ENCODE assay signal across 11 cellular contexts in the genomic region with DNA sequence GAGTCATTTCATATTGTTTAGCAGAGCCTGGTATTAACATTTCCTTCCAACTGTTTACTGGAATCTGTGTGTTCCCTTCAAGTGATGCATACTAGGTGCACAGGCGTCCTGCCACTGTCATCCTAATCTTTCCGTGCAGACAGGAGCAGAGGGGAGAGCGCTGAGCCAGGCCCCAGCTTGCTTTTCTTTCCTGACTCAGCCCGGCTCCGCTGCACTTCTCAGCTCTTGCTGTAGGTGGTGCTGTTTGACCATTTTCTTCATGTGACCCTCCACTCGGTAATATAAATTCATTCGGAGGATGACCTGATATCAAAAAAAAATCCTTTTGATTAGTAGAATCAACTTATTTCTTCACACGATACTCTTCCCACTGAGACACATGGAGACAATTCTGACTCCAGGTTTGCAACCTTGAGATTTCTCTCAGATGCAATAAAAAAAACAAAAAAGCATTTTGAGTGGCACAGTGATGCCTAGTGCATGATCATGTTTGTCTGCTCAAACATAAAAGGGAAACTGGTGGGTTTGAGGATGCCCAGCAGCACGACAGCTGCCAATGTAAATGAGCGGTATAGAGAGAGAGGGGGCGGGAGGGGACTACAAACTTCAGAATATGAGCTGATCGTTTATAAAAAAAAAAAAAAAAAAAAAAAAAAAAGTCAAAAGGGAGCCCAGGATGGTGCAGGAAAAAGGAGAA. TPM values are rescaled to one million over a fixed set of nuclear protein-coding genes. Genes with fewer than 3 reads are reported as not detected.
A peak's percentile ranks its signal among the peaks of the same experiment; 100 is the strongest.
DNase-seq lines count a peak whose midpoint lies in the region; ATAC-seq and TF ChIP-seq lines count a peak whose summit lies in the region.
"Not testable (repeated sequence)": the region's sequence is repeated elsewhere in the genome, so short reads cannot be mapped to it uniquely, and the experiment has no call there.
"Had no signal": no experiment of that assay in that cellular context is flagged by ENCODE, and none has a peak within 500 bp of the region (broad histone marks: within the 10 kb centered on the region; RNA-seq: fewer than 3 reads in every experiment).

No MANE protein-coding gene starts in this region.

- H3K79me2 ChIP-seq in DND-41 (ENCODE audit: insufficient read depth, low read length); HCT116 (ENCODE audit: insufficient read depth, low read length): not testable (repeated sequence)

- not testable (repeated sequence) for H3K9ac ChIP-seq in DND-41 (ENCODE audit: low read depth, low read length); HCT116 (ENCODE audit: low read length)

- not testable (repeated sequence) for H3K4me3 Mint-ChIP-seq in stimulated activated memory B cell treated with anti-CD40 and anti-IgM and Interleukin-4, amounts not matched to agents 10 μg/mL and 1 μg/mL and 100 μg/mL, for 72 hours

- DNase-seq in DND-41, result peak; percentile 9
- DNase-seq in HCT116 (ENCODE audit: low read depth, low spot score); Panc1 (ENCODE audit: low read depth, low spot score); body of pancreas; left lung: not testable (repeated sequence)

- H3K4me1 Mint-ChIP-seq in stimulated activated memory B cell treated with anti-CD40 and anti-IgM and Interleukin-4, amounts not matched to agents 10 μg/mL and 1 μg/mL and 100 μg/mL, for 72 hours, result not testable (repeated sequence)

- CTCF ChIA-PET in HCT116 (lab: Charles Lee); Panc1 (lab: Charles Lee): not testable (repeated sequence)

- intact Hi-C loops in HCT116 (cut with micrococcal nuclease); Panc1 (cut with micrococcal nuclease; ENCODE audit: unreplicated experiment); body of pancreas (cut with DNase I); left lung (cut with DNase I): not testable (repeated sequence)

- in situ Hi-C loops in Panc1 (cut with HindIII; ENCODE audit: low pct_unique_long_range_greater_than_20kb, low sequenced_read_pairs), result not testable (repeated sequence)

- not testable (repeated sequence) for H3K27me3 ChIP-seq in DND-41 (ENCODE audit: insufficient read depth, low read length, poor library complexity); HCT116 (ENCODE audit: insufficient read depth, low read length); Panc1 (ENCODE audit: control insufficient read depth, insufficient read depth, low read length); body of pancreas; left lung

- TF ChIP-seq CTCF in DND-41 (IDR thresholded peaks at IDR 0.05; ENCODE audit: borderline replicate concordance, extremely low read depth, low read length, poor library complexity, severe bottlenecking); left lung (IDR thresholded peaks at IDR 0.05): not testable (repeated sequence)
- 0 out of 6 replicates have a peak, but pooled peaks of 1 of the 3 experiments have one; percentile 3 for TF ChIP-seq CTCF in HCT116 (IDR thresholded peaks at IDR 0.05 in 2 of 3, conservative IDR thresholded peaks at IDR 0.05 in 1 of 3; ENCODE audit: borderline replicate concordance in 1 of 3, insufficient read depth in 1 of 3, low read depth in 2 of 3, low read length in 2 of 3)
- peak; percentile 41; the same call in 1 of the 2 replicates for TF ChIP-seq CTCF in Panc1 (IDR thresholded peaks at IDR 0.05)
- TF ChIP-seq CTCF in body of pancreas (IDR thresholded peaks at IDR 0.05), result peak in 1 of 7 experiments; percentile 15

- H3K27ac ChIP-seq in DND-41 (ENCODE audit: low read length); HCT116 (ENCODE audit: low read depth, low read length); Panc1 (ENCODE audit: low read length); body of pancreas; left lung: not testable (repeated sequence)

- not testable (repeated sequence) for H3K9me2 ChIP-seq in HCT116 (ENCODE audit: insufficient read depth)

- TF ChIP-seq RAD21 in HCT116 (IDR thresholded peaks at IDR 0.05; ENCODE audit: low read depth), result not testable (repeated sequence)

- H2AFZ ChIP-seq in DND-41 (ENCODE audit: low read depth, low read length); HCT116 (ENCODE audit: low read depth, low read length, poor library complexity, severe bottlenecking): not testable (repeated sequence)

- H3K36me3 ChIP-seq in DND-41 (ENCODE audit: insufficient read depth, low read length); HCT116 (ENCODE audit: control insufficient read depth in 1 of 2, insufficient read depth in 2 of 2, low read length in 2 of 2); Panc1 (ENCODE audit: control insufficient read depth, insufficient read depth, low read length); body of pancreas (replicated peaks in 1 of 2; ENCODE audit: insufficient read depth in 1 of 2, low read depth in 2 of 2); left lung: not testable (repeated sequence)

- ATAC-seq in DND-41 (ENCODE audit: insufficient read depth, low read depth) (peak; percentile 93), GM19351 (IDR thresholded peaks at IDR 0.05; ENCODE audit: unreplicated experiment) (peak; percentile 87), HCT116 (peak; percentile 95), HG03135 (IDR thresholded peaks at IDR 0.05; ENCODE audit: unreplicated experiment) (peak; percentile 78), Panc1 (peak; percentile 90), body of pancreas (peak; percentile 83), left lung (peak; percentile 99)
- peak; percentile 70 for ATAC-seq in stimulated activated memory B cell treated with anti-CD40 and anti-IgM and Interleukin-4, amounts not matched to agents 10 μg/mL and 1 μg/mL and 100 μg/mL, for 72 hours

- H4K20me1 ChIP-seq in DND-41 (ENCODE audit: insufficient read depth, low read length); HCT116 (ENCODE audit: insufficient read depth): not testable (repeated sequence)

- 5 to 9% methylated on average over 5 of the region's 12 CpGs for WGBS in body of pancreas, 2 donors

- H3K4me1 ChIP-seq in DND-41 (ENCODE audit: insufficient read depth, low read length); HCT116 (ENCODE audit: control insufficient read depth in 1 of 2, insufficient read depth in 2 of 2, low read length in 2 of 2); Panc1 (ENCODE audit: control insufficient read depth, insufficient read depth, low read length); body of pancreas; left lung: not testable (repeated sequence)

- not testable (repeated sequence) for H3K36me3 Mint-ChIP-seq in stimulated activated memory B cell treated with anti-CD40 and anti-IgM and Interleukin-4, amounts not matched to agents 10 μg/mL and 1 μg/mL and 100 μg/mL, for 72 hours

- not testable (repeated sequence) for H3K9me3 Mint-ChIP-seq in stimulated activated memory B cell treated with anti-CD40 and anti-IgM and Interleukin-4, amounts not matched to agents 10 μg/mL and 1 μg/mL and 100 μg/mL, for 72 hours

- TF ChIP-seq POLR2A in HCT116 (IDR thresholded peaks at IDR 0.05; ENCODE audit: borderline replicate concordance, extremely low read depth, insufficient read depth, insufficient read length); body of pancreas (IDR thresholded peaks at IDR 0.05): not testable (repeated sequence)

- H3K27ac Mint-ChIP-seq in stimulated activated memory B cell treated with anti-CD40 and anti-IgM and Interleukin-4, amounts not matched to agents 10 μg/mL and 1 μg/mL and 100 μg/mL, for 72 hours, result not testable (repeated sequence)

- RAD21 ChIA-PET in HCT116 (lab: Charles Lee; ENCODE audit: low non-redundant PET in 1 of 2, low total read pairs in 2 of 2, uncharacterized antibody in 2 of 2, unreplicated experiment in 2 of 2), result not testable (repeated sequence)

- not testable (repeated sequence) for H3K9me3 ChIP-seq in DND-41 (ENCODE audit: insufficient read depth, low read length, severe bottlenecking); HCT116 (ENCODE audit: control insufficient read depth in 1 of 2, insufficient read depth in 1 of 2, low read depth in 1 of 2, low read length in 2 of 2); Panc1 (ENCODE audit: control insufficient read depth, insufficient read depth, low read depth, low read length); body of pancreas; left lung

- H3K27me3 Mint-ChIP-seq in stimulated activated memory B cell treated with anti-CD40 and anti-IgM and Interleukin-4, amounts not matched to agents 10 μg/mL and 1 μg/mL and 100 μg/mL, for 72 hours, result not testable (repeated sequence)

- H3K4me3 ChIP-seq in DND-41 (ENCODE audit: low read depth in 1 of 2, low read length in 2 of 2); HCT116 (replicated peaks in 1 of 2; ENCODE audit: low read depth in 1 of 2, low read length in 2 of 2); Panc1 (ENCODE audit: low read depth in 2 of 2, low read length in 2 of 2); body of pancreas; left lung: not testable (repeated sequence)

- POLR2A ChIA-PET in HCT116 (lab: Charles Lee); Panc1 (lab: Charles Lee): not testable (repeated sequence)

- not testable (repeated sequence) for H3K4me2 ChIP-seq in DND-41 (ENCODE audit: insufficient read depth, low read length); HCT116 (ENCODE audit: low read length)

- BruUV-seq in HCT116 (replicated peaks; lab: Mats Ljungman, UMichigan); Panc1 (replicated peaks; lab: Mats Ljungman, UMichigan): not testable (repeated sequence)

RNA-seq across cellular contexts. Expression of gene FOXD4L1, which starts 29.0 kb away (rescaled TPM):
- total RNA-seq in HCT116 (2021; ENCODE audit: unreplicated experiment) (0.64 TPM), Panc1 (2021; ENCODE audit: unreplicated experiment) (not detected), body of pancreas (under 1 TPM in 1 of 2 donors, not detected in 1; 0.52 TPM), left lung (under 1 TPM; 0.17 to 0.71 TPM)
- 0.10 and 0.13 TPM in 2 replicates for polyA plus RNA-seq in HCT116 (2012)
- not detected for polyA plus RNA-seq in Panc1 (2012; ENCODE audit: insufficient read length)
- total RNA-seq: cardiac septum, H4, uterus had no signal
